15 cellular contexts compared by ENCODE assay signal in the genomic region with DNA sequence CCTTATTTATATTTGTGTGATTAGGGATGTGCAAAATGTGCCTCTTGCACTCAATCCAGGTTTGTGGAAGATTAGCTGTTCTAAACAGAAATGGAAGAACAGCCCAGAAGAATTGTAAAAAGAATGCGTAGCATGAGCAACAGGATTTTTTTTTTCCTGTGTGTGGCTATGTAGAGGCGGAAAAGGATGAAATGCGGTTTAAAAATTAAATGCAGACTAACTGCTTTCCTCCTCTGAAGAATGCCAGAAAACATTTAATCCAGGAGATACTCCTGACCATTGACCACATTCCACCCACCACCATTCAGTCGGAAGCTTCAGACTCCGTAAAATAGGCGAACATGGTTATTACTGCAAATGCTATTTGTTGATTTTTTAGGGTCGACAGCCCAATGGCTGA.
A peak's percentile ranks its signal among the peaks of the same experiment; 100 is the strongest.
DNase-seq lines count a peak whose midpoint lies in the region; ATAC-seq and TF ChIP-seq lines count a peak whose summit lies in the region.
"Had no signal": no experiment of that assay in that cellular context is flagged by ENCODE, and none has a peak within 500 bp of the region (broad histone marks: within the 10 kb centered on the region; RNA-seq: fewer than 3 reads in every experiment).

No MANE protein-coding gene starts in this region.

- intact Hi-C loops in esophagus squamous epithelium (cut with DNase I), result no loop called here

- TF ChIP-seq CTCF in esophagus squamous epithelium (IDR thresholded peaks at IDR 0.05), result no peak

- TF ChIP-seq POLR2A in esophagus squamous epithelium (IDR thresholded peaks at IDR 0.05), result no peak

- H3K27me3 ChIP-seq in adipocyte (replicated peaks; ENCODE audit: control insufficient read depth, insufficient read depth, low read length) (no peaks in the 10 kb centered on the region), esophagus squamous epithelium (peaks cover 0 to 9% (median 0%) of the 10 kb centered on the region in 4 donors)

- ATAC-seq in GM21447 (IDR thresholded peaks at IDR 0.05; ENCODE audit: unreplicated experiment), result no peak
- ATAC-seq: A549, HCT116 had no signal

- H3K27ac ChIP-seq in esophagus squamous epithelium, result no peak overlapping the region
- H3K27ac ChIP-seq: A549, C4-2B, GM23248 had no signal

- no peak overlapping the region for H3K4me3 ChIP-seq in adipocyte (ENCODE audit: low read length)
- H3K4me3 ChIP-seq in esophagus squamous epithelium, result no peak overlapping the region
- H3K4me3 ChIP-seq: A549, GM23248 had no signal

- H3K9me3 ChIP-seq in adipocyte (ENCODE audit: control insufficient read depth, low read length) (no peaks in the 10 kb centered on the region), esophagus squamous epithelium (no peaks in the 10 kb centered on the region)
- H3K9me3 ChIP-seq: A549, BE2C had no signal

- no peak overlapping the region for H3K9ac ChIP-seq in adipocyte (ENCODE audit: low read length)
- H3K9ac ChIP-seq: GM23248 had no signal

- H3K36me3 ChIP-seq in adipocyte (ENCODE audit: control insufficient read depth, insufficient read depth, low read length, severe bottlenecking) (no peaks in the 10 kb centered on the region), esophagus squamous epithelium (no peaks in the 10 kb centered on the region)
- H3K36me3 ChIP-seq: BE2C had no signal

- peaks cover 5% of the 10 kb centered on the region for H3K4me1 ChIP-seq in adipocyte (ENCODE audit: control insufficient read depth, insufficient read depth, low read length)
- H3K4me1 ChIP-seq in esophagus squamous epithelium, result no peaks in the 10 kb centered on the region
- H3K4me1 ChIP-seq: A549, BE2C had no signal

- WGBS in esophagus squamous epithelium, 2 donors, result 74 to 80% methylated on average over 7 of the region's 7 CpGs

- DNase-seq in adipocyte (ENCODE audit: low read depth) (peak; percentile 52), glomerular visceral epithelial cell (ENCODE audit: extremely low spot score) (peak; percentile 51), renal cortical epithelial cell (ENCODE audit: low read depth) (peak; percentile 65), NCI-H82 (lab: John Stamatoyannopoulos, UW) (no peak), 8988T (no peak), esophagus squamous epithelium (lab: John Stamatoyannopoulos, UW) (no peak)
- DNase-seq: BE2C; CD4-positive, alpha-beta memory T cell; DMS79; EL; GM23248 had no signal

Comparison
In these comparisons a context has a peak if more than half of its experiments do, and no peak if none do; other contexts are left out.
1. DNase-seq: peak in adipocyte (single experiment), glomerular visceral epithelial cell (single experiment) and renal cortical epithelial cell (single experiment); none in NCI-H82 (single experiment), 8988T (single experiment) and esophagus squamous epithelium (single experiment).